ENCODE assay signal across 11 cellular contexts in genomic region chr6:125794342-125795137, GRCh38. TPM values are rescaled to one million over a fixed set of nuclear protein-coding genes. Genes with fewer than 3 reads are reported as not detected.
DNase-seq lines count a peak whose midpoint lies in the region; ATAC-seq and TF ChIP-seq lines count a peak whose summit lies in the region.
"Had no signal": no experiment of that assay in that cellular context is flagged by ENCODE, and none has a peak within 500 bp of the region (broad histone marks: within the 10 kb centered on the region; RNA-seq: fewer than 3 reads in every experiment).

No MANE protein-coding gene starts in this region.

- H3K27me3 Mint-ChIP-seq in activated naive CD4-positive, alpha-beta T cell treated with anti-CD3 and anti-CD28 coated beads, Interleukin-2, amount 10 ng/mL, durations not matched to agents 7 days and 5 days = no peaks in the 10 kb centered on the region

- no peak for ATAC-seq in HG03565 (IDR thresholded peaks at IDR 0.05; ENCODE audit: unreplicated experiment)
- ATAC-seq in GM21619 (IDR thresholded peaks at IDR 0.05; ENCODE audit: unreplicated experiment) = no peak

- CTCF ChIA-PET in activated naive CD4-positive, alpha-beta T cell treated with anti-CD3 and anti-CD28 coated beads, Interleukin-2, amount 10 ng/mL, durations not matched to agents 7 days and 5 days (lab: Charles Lee) = interaction anchor here (1.2 to 7.0 kb wide), 4 partner anchors 10 to 162 kb away, joined by 3 to 140 read pairs (median 4); partner anchors contain the start of gene HINT3

- peaks cover 43% of the 10 kb centered on the region for H3K4me1 Mint-ChIP-seq in activated naive CD4-positive, alpha-beta T cell treated with anti-CD3 and anti-CD28 coated beads, Interleukin-2, amount 10 ng/mL, durations not matched to agents 7 days and 5 days

- TF ChIP-seq CTCF in coronary artery (IDR thresholded peaks at IDR 0.05) = no peak

- H3K4me3 ChIP-seq in coronary artery = no peak overlapping the region

- no peaks in the 10 kb centered on the region for H3K9me3 Mint-ChIP-seq in activated naive CD4-positive, alpha-beta T cell treated with anti-CD3 and anti-CD28 coated beads, Interleukin-2, amount 10 ng/mL, durations not matched to agents 7 days and 5 days

- DNase-seq in AG08395 (ENCODE audit: low spot score) (peak; percentile 6), HT-29 (ENCODE audit: low spot score) (peak; percentile 35), amniotic epithelial cell (ENCODE audit: low read depth) (peak; percentile 33), fibroblast of peridontal ligament (ENCODE audit: extremely low read depth) (peak; percentile 80), coronary artery (ENCODE audit: low spot score) (no peak)
- DNase-seq in activated naive CD4-positive, alpha-beta T cell treated with anti-CD3 and anti-CD28 coated beads, Interleukin-2, amount 10 ng/mL, durations not matched to agents 7 days and 5 days = no peak
- DNase-seq: NCI-H1930; Right ventricle myocardium superior; stimulated activated CD4-positive, alpha-beta T cell treated with anti-CD3 and anti-CD28 coated beads, Interleukin-1b, Interleukin-23, amount 100 ng/mL, for 48 hours had no signal

- no peak overlapping the region for H3K27ac ChIP-seq in coronary artery

- no peak overlapping the region for H3K4me3 Mint-ChIP-seq in activated naive CD4-positive, alpha-beta T cell treated with anti-CD3 and anti-CD28 coated beads, Interleukin-2, amount 10 ng/mL, durations not matched to agents 7 days and 5 days

- no peak overlapping the region for H3K27ac Mint-ChIP-seq in activated naive CD4-positive, alpha-beta T cell treated with anti-CD3 and anti-CD28 coated beads, Interleukin-2, amount 10 ng/mL, durations not matched to agents 7 days and 5 days

- H3K36me3 Mint-ChIP-seq in activated naive CD4-positive, alpha-beta T cell treated with anti-CD3 and anti-CD28 coated beads, Interleukin-2, amount 10 ng/mL, durations not matched to agents 7 days and 5 days = peaks cover 13% of the 10 kb centered on the region

RNA-seq across cellular contexts. Expression of gene NCOA7, which starts 3.8 kb away (rescaled TPM):
- 11.6 and 13.3 TPM in 2 replicates for total RNA-seq in HT-29 (2014; rRNA removed; shearing (Covaris generic))

RNA-seq across cellular contexts. Expression of gene HEY2, which starts 45.1 kb away (rescaled TPM):
- total RNA-seq in HT-29 (2014; rRNA removed; shearing (Covaris generic)) = 0.08 TPM in 1 of 2 replicates, not detected in the other

Comparison
In these comparisons a context has a peak if more than half of its experiments do, and no peak if none do; other contexts are left out.
1. DNase-seq: peak in AG08395 (single experiment), HT-29 (single experiment), amniotic epithelial cell (single experiment) and fibroblast of peridontal ligament (single experiment); none in coronary artery (single experiment) and activated naive CD4-positive, alpha-beta T cell treated with anti-CD3 and anti-CD28 coated beads, Interleukin-2, amount 10 ng/mL, durations not matched to agents 7 days and 5 days (single experiment).